ENCODE assay signal across 20 cellular contexts in genomic region chr6:162612613-162613012, GRCh38.
"Had no signal": no experiment of that assay in that cellular context is flagged by ENCODE, and none has a peak within 500 bp of the region (broad histone marks: within the 10 kb centered on the region; RNA-seq: fewer than 3 reads in every experiment).

No MANE protein-coding gene starts in this region.

- DNase-seq: activated CD4-positive, alpha-beta memory T cell treated with anti-CD3 and anti-CD28 coated beads for 36 hours; activated CD4-positive, alpha-beta T cell treated with anti-CD3 and anti-CD28 coated beads for 48 hours; activated effector memory CD4-positive, alpha-beta T cell treated with Interleukin-2 at 50 U/mL for 16 hours; activated naive CD4-positive, alpha-beta T cell treated with anti-CD3 and anti-CD28 coated beads for 36 hours; activated T-cell treated with anti-CD3 and anti-CD28 coated beads, Interleukin-2, amount 50 U/mL, for 72 hours; amygdala; erythroblast; foreskin keratinocyte; kidney glomerular epithelial cell; ovary; spleen; stimulated activated CD4-positive, alpha-beta T cell treated with anti-CD3 and anti-CD28 coated beads, Interleukin-4, amount 100 ng/mL, for 1 hour; stimulated activated naive CD4-positive, alpha-beta T cell; T1000; testis; trophoblast cell; uterus had no signal

- H3K9me3 Mint-ChIP-seq: activated CD4-positive, alpha-beta memory T cell treated with anti-CD3 and anti-CD28 coated beads for 36 hours; activated naive CD4-positive, alpha-beta T cell treated with anti-CD3 and anti-CD28 coated beads for 36 hours; nephron had no signal

- H3K27me3 Mint-ChIP-seq: activated CD4-positive, alpha-beta memory T cell treated with anti-CD3 and anti-CD28 coated beads for 36 hours had no signal

- ATAC-seq: activated T-cell treated with anti-CD3 and anti-CD28 coated beads, Interleukin-2, amount 50 U/mL, for 72 hours; foreskin keratinocyte had no signal

- H3K36me3 ChIP-seq: neutrophil, ovary, prostate gland, spleen, uterus had no signal

- H3K27ac Mint-ChIP-seq: activated CD4-positive, alpha-beta memory T cell treated with anti-CD3 and anti-CD28 coated beads for 36 hours; activated naive CD4-positive, alpha-beta T cell treated with anti-CD3 and anti-CD28 coated beads for 36 hours; activated T-cell treated with anti-CD3 and anti-CD28 coated beads, Interleukin-2, amount 50 U/mL, for 72 hours; nephron had no signal

- H3K4me1 Mint-ChIP-seq: nephron had no signal

- H3K4me3 Mint-ChIP-seq: activated CD4-positive, alpha-beta memory T cell treated with anti-CD3 and anti-CD28 coated beads for 36 hours; activated naive CD4-positive, alpha-beta T cell treated with anti-CD3 and anti-CD28 coated beads for 36 hours; activated T-cell treated with anti-CD3 and anti-CD28 coated beads, Interleukin-2, amount 50 U/mL, for 72 hours; nephron had no signal

- H3K4me3 ChIP-seq: ovary, prostate gland, spleen, testis, uterus had no signal

- H3K9me3 ChIP-seq: neutrophil, ovary, prostate gland, spleen, testis, uterus had no signal

- H3K27ac ChIP-seq: foreskin keratinocyte, neutrophil, ovary, prostate gland, spleen, testis, uterus had no signal

- H3K36me3 Mint-ChIP-seq: activated CD4-positive, alpha-beta memory T cell treated with anti-CD3 and anti-CD28 coated beads for 36 hours had no signal

- H3K27me3 ChIP-seq: foreskin keratinocyte, neutrophil, ovary, spleen, testis, uterus had no signal
